Comparison of ENCODE assay signal across 21 cellular contexts in genomic region chr13:111951982-111952565, GRCh38.
DNase-seq lines count a peak whose midpoint lies in the region; ATAC-seq, FAIRE-seq and TF ChIP-seq lines count a peak whose summit lies in the region.
"Had no signal": no experiment of that assay in that cellular context is flagged by ENCODE, and none has a peak within 500 bp of the region (broad histone marks: within the 10 kb centered on the region; RNA-seq: fewer than 3 reads in every experiment).

No MANE protein-coding gene starts in this region.

- no peaks in the 10 kb centered on the region for H3K27me3 ChIP-seq in Peyer's patch

- ATAC-seq in HG03354 (IDR thresholded peaks at IDR 0.05; ENCODE audit: poor library complexity, severe bottlenecking, unreplicated experiment) = no peak
- ATAC-seq: A549, Panc1 had no signal

- H3K4me1 ChIP-seq in Peyer's patch = no peaks in the 10 kb centered on the region
- H3K4me1 ChIP-seq: A549 had no signal

- H3K36me3 ChIP-seq in Peyer's patch = no peaks in the 10 kb centered on the region

- no peak overlapping the region for H3K4me3 ChIP-seq in Peyer's patch
- H3K4me3 ChIP-seq: A549 had no signal

- TF ChIP-seq CTCF in Peyer's patch (IDR thresholded peaks at IDR 0.05) = no peak

- DNase-seq in activated effector memory CD4-positive, alpha-beta T cell treated with anti-CD3 and anti-CD28 coated beads, Interleukin-2, amount 50 U/mL, for 16 hours = peak; percentile 50
- DNase-seq in activated effector memory CD4-positive, alpha-beta T cell treated with Interleukin-2 at 50 U/mL for 16 hours = no peak
- DNase-seq in Peyer's patch = peak in 2 of 3 donors; percentile 20 to 24
- peak; percentile 59 for DNase-seq in mesenteric fat pad (ENCODE audit: low spot score)
- no peak for DNase-seq in urothelium cell line (ENCODE audit: low spot score)
- no peak for DNase-seq in cortex of kidney (lab: John Stamatoyannopoulos, UW)
- DNase-seq in NCI-H2081 (lab: John Stamatoyannopoulos, UW) = no peak
- DNase-seq: CD4-positive, CD25-positive, alpha-beta regulatory T cell; DMS79 treated with DMSO at 0.1 percent for 48 hours; HCEC 1CT; NCI-H1092 treated with DMSO at 0.1 percent for 48 hours; NCI-H1436 treated with DMSO at 0.1 percent for 48 hours; NCI-H1930; NCI-H2227 treated with DMSO at 0.1 percent for 48 hours; NCI-H510A treated with DMSO at 0.1 percent for 48 hours; NCI-H748 treated with DMSO at 0.1 percent for 48 hours had no signal

- FAIRE-seq in urothelium cell line (lab: Jason Lieb, UNC) = peak; percentile 44
- FAIRE-seq: A549, HTR-8/SVneo had no signal

- H3K9me3 ChIP-seq in Peyer's patch = peaks cover 0 to 4% (median 0%) of the 10 kb centered on the region in 4 donors
- H3K9me3 ChIP-seq: A549 had no signal

- no peak overlapping the region for H3K27ac ChIP-seq in Peyer's patch
- H3K27ac ChIP-seq: A549, KMS-11 had no signal

- TF ChIP-seq POLR2A in Peyer's patch (IDR thresholded peaks at IDR 0.05) = no peak

Comparison
In these comparisons a context has a peak if more than half of its experiments do, and no peak if none do; other contexts are left out.
1. DNase-seq: peak in activated effector memory CD4-positive, alpha-beta T cell treated with anti-CD3 and anti-CD28 coated beads, Interleukin-2, amount 50 U/mL, for 16 hours (single experiment), Peyer's patch (2 of 3) and mesenteric fat pad (single experiment); none in activated effector memory CD4-positive, alpha-beta T cell treated with Interleukin-2 at 50 U/mL for 16 hours (single experiment), urothelium cell line (single experiment), cortex of kidney (single experiment) and NCI-H2081 (0 of 2).